Comparison of ENCODE assay signal across 18 cellular contexts in genomic region chr14:103006991-103007520, GRCh38.
"Had no signal": no experiment of that assay in that cellular context is flagged by ENCODE, and none has a peak within 500 bp of the region (broad histone marks: within the 10 kb centered on the region; RNA-seq: fewer than 3 reads in every experiment).

No MANE protein-coding gene starts in this region.

- H3K4me3 Mint-ChIP-seq: activated naive CD8-positive, alpha-beta T cell; brain; naive thymus-derived CD8-positive, alpha-beta T cell had no signal

- H3K27me3 ChIP-seq: esophagus squamous epithelium, hepatocyte, neutrophil, pancreas, tibial artery had no signal

- H3K27ac Mint-ChIP-seq: activated naive CD8-positive, alpha-beta T cell had no signal

- H3K4me1 Mint-ChIP-seq: brain had no signal

- H3K9me3 ChIP-seq: esophagus squamous epithelium, lower lobe of right lung, neutrophil, pancreas, tibial artery had no signal

- H3K9me3 Mint-ChIP-seq: brain; naive thymus-derived CD8-positive, alpha-beta T cell had no signal

- H3K36me3 ChIP-seq: neutrophil had no signal

- H3K4me1 ChIP-seq: pancreas had no signal

- H3K27me3 Mint-ChIP-seq: activated naive CD8-positive, alpha-beta T cell; brain; naive thymus-derived CD8-positive, alpha-beta T cell had no signal

- ATAC-seq: left colon; naive thymus-derived CD8-positive, alpha-beta T cell had no signal

- H3K4me3 ChIP-seq: esophagus squamous epithelium, hepatocyte, lower lobe of right lung, pancreas, tibial artery had no signal

- DNase-seq: activated CD4-positive, alpha-beta T cell treated with anti-CD3 and anti-CD28 coated beads, Interleukin-2, amount 50 U/mL, for 48 hours; activated gamma-delta T cell; amniotic stem cell; cortex of kidney; effector CD4-positive, alpha-beta T cell; esophagus squamous epithelium; left colon; lower lobe of right lung; naive thymus-derived CD8-positive, alpha-beta T cell; stimulated activated naive CD4-positive, alpha-beta T cell; T-helper 2 cell; tibial artery; WERI-Rb-1 had no signal

- H3K27ac ChIP-seq: hepatocyte, lower lobe of right lung, neutrophil, pancreas, tibial artery, WERI-Rb-1 had no signal
